ENCODE assay signal across 1 cellular context in the genomic region with DNA sequence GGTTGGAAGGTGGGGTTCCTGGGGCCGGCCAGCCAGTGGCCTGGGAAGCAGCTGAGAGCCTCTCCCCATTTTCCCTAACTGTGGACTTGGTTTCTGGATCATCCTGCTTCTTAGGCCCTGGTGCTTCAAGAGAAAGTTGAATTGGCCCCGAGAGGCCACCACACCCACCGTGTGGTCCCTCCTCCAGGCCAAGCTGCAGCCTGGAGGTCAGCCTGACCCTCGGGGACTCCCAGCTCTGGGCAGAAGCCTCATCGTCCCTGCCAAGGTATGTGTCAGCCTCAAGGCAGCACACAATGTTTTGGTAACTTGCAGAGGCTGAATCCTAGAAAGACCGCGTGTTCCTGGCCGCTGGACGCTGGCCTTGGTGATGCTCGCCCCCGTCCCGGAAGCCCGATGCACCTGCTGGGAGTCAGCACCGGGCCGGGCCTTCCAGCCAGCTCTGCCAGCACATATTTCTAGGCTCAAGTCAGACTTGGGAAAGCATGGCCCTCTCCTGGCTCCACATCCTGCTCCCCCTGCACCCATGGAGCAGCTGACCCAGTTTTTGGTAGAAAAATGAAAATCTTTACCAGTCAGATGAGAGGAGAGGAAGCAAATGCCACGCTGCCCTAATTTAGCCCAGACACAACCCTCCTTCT.
TF ChIP-seq lines count a peak whose summit lies in the region.

No MANE protein-coding gene starts in this region.

TF ChIP-seq in HepG2, 621 proteins besides CTCF, POLR2A, EP300 and RAD21 (continued from another document and continues in another):
- TF ChIP-seq, protein P1, sequence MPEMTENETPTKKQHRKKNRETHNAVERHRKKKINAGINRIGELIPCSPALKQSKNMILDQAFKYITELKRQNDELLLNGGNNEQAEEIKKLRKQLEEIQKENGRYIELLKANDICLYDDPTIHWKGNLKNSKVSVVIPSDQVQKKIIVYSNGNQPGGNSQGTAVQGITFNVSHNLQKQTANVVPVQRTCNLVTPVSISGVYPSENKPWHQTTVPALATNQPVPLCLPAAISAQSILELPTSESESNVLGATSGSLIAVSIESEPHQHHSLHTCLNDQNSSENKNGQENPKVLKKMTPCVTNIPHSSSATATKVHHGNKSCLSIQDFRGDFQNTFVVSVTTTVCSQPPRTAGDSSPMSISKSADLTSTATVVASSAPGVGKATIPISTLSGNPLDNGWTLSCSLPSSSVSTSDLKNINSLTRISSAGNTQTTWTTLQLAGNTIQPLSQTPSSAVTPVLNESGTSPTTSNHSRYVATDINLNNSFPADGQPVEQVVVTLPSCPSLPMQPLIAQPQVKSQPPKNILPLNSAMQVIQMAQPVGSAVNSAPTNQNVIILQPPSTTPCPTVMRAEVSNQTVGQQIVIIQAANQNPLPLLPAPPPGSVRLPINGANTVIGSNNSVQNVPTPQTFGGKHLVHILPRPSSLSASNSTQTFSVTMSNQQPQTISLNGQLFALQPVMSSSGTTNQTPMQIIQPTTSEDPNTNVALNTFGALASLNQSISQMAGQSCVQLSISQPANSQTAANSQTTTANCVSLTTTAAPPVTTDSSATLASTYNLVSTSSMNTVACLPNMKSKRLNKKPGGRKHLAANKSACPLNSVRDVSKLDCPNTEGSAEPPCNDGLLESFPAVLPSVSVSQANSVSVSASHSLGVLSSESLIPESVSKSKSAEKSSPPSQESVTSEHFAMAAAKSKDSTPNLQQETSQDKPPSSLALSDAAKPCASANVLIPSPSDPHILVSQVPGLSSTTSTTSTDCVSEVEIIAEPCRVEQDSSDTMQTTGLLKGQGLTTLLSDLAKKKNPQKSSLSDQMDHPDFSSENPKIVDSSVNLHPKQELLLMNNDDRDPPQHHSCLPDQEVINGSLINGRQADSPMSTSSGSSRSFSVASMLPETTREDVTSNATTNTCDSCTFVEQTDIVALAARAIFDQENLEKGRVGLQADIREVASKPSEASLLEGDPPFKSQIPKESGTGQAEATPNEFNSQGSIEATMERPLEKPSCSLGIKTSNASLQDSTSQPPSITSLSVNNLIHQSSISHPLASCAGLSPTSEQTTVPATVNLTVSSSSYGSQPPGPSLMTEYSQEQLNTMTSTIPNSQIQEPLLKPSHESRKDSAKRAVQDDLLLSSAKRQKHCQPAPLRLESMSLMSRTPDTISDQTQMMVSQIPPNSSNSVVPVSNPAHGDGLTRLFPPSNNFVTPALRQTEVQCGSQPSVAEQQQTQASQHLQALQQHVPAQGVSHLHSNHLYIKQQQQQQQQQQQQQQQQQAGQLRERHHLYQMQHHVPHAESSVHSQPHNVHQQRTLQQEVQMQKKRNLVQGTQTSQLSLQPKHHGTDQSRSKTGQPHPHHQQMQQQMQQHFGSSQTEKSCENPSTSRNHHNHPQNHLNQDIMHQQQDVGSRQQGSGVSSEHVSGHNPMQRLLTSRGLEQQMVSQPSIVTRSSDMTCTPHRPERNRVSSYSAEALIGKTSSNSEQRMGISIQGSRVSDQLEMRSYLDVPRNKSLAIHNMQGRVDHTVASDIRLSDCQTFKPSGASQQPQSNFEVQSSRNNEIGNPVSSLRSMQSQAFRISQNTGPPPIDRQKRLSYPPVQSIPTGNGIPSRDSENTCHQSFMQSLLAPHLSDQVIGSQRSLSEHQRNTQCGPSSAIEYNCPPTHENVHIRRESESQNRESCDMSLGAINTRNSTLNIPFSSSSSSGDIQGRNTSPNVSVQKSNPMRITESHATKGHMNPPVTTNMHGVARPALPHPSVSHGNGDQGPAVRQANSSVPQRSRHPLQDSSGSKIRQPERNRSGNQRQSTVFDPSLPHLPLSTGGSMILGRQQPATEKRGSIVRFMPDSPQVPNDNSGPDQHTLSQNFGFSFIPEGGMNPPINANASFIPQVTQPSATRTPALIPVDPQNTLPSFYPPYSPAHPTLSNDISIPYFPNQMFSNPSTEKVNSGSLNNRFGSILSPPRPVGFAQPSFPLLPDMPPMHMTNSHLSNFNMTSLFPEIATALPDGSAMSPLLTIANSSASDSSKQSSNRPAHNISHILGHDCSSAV (CRISPR knock-in tag; IDR thresholded peaks at IDR 0.05; ENCODE audit: borderline replicate concordance), result no peak
- TF ChIP-seq, protein P2, sequence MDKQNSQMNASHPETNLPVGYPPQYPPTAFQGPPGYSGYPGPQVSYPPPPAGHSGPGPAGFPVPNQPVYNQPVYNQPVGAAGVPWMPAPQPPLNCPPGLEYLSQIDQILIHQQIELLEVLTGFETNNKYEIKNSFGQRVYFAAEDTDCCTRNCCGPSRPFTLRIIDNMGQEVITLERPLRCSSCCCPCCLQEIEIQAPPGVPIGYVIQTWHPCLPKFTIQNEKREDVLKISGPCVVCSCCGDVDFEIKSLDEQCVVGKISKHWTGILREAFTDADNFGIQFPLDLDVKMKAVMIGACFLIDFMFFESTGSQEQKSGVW (CRISPR knock-in tag; IDR thresholded peaks at IDR 0.05; ENCODE audit: borderline replicate concordance), result no peak
- TF ChIP-seq TOE1 (CRISPR knock-in tag; IDR thresholded peaks at IDR 0.05), result peak; percentile 54; the same call in 1 of the 2 replicates
- TF ChIP-seq RAD51 (IDR thresholded peaks at IDR 0.05; ENCODE audit: borderline replicate concordance), result no peak
- TF ChIP-seq HES4 (CRISPR knock-in tag; IDR thresholded peaks at IDR 0.05; ENCODE audit: borderline replicate concordance), result no peak
- no peak for TF ChIP-seq CHD4 (IDR thresholded peaks at IDR 0.05; ENCODE audit: borderline replicate concordance, low read length)
- 0 out of 2 replicates have a peak, but pooled peaks have one; percentile 18 for TF ChIP-seq NFE2 (CRISPR knock-in tag; IDR thresholded peaks at IDR 0.05)
- peak; percentile 47; the same call in 1 of the 2 replicates for TF ChIP-seq ZNF317 (CRISPR knock-in tag; IDR thresholded peaks at IDR 0.05)
- no peak; the same call in 1 of the 2 replicates for TF ChIP-seq ZSCAN31 (CRISPR knock-in tag; IDR thresholded peaks at IDR 0.05; ENCODE audit: low read depth)
- TF ChIP-seq, protein P3, sequence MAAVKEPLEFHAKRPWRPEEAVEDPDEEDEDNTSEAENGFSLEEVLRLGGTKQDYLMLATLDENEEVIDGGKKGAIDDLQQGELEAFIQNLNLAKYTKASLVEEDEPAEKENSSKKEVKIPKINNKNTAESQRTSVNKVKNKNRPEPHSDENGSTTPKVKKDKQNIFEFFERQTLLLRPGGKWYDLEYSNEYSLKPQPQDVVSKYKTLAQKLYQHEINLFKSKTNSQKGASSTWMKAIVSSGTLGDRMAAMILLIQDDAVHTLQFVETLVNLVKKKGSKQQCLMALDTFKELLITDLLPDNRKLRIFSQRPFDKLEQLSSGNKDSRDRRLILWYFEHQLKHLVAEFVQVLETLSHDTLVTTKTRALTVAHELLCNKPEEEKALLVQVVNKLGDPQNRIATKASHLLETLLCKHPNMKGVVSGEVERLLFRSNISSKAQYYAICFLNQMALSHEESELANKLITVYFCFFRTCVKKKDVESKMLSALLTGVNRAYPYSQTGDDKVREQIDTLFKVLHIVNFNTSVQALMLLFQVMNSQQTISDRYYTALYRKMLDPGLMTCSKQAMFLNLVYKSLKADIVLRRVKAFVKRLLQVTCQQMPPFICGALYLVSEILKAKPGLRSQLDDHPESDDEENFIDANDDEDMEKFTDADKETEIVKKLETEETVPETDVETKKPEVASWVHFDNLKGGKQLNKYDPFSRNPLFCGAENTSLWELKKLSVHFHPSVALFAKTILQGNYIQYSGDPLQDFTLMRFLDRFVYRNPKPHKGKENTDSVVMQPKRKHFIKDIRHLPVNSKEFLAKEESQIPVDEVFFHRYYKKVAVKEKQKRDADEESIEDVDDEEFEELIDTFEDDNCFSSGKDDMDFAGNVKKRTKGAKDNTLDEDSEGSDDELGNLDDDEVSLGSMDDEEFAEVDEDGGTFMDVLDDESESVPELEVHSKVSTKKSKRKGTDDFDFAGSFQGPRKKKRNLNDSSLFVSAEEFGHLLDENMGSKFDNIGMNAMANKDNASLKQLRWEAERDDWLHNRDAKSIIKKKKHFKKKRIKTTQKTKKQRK (IDR thresholded peaks at IDR 0.05; ENCODE audit: low read length), result no peak
- TF ChIP-seq ZFP1 (CRISPR knock-in tag; IDR thresholded peaks at IDR 0.05), result 0 out of 2 replicates have a peak, but pooled peaks have one; percentile 32
- TF ChIP-seq, protein P4, sequence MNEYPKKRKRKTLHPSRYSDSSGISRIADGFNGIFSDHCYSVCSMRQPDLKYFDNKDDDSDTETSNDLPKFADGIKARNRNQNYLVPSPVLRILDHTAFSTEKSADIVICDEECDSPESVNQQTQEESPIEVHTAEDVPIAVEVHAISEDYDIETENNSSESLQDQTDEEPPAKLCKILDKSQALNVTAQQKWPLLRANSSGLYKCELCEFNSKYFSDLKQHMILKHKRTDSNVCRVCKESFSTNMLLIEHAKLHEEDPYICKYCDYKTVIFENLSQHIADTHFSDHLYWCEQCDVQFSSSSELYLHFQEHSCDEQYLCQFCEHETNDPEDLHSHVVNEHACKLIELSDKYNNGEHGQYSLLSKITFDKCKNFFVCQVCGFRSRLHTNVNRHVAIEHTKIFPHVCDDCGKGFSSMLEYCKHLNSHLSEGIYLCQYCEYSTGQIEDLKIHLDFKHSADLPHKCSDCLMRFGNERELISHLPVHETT (CRISPR knock-in tag; conservative IDR thresholded peaks at IDR 0.05), result no peak
- no peak for TF ChIP-seq CC2D1A (CRISPR knock-in tag; IDR thresholded peaks at IDR 0.05)
- TF ChIP-seq ATAD3A (CRISPR knock-in tag; IDR thresholded peaks at IDR 0.05), result no peak
- TF ChIP-seq, protein P5, sequence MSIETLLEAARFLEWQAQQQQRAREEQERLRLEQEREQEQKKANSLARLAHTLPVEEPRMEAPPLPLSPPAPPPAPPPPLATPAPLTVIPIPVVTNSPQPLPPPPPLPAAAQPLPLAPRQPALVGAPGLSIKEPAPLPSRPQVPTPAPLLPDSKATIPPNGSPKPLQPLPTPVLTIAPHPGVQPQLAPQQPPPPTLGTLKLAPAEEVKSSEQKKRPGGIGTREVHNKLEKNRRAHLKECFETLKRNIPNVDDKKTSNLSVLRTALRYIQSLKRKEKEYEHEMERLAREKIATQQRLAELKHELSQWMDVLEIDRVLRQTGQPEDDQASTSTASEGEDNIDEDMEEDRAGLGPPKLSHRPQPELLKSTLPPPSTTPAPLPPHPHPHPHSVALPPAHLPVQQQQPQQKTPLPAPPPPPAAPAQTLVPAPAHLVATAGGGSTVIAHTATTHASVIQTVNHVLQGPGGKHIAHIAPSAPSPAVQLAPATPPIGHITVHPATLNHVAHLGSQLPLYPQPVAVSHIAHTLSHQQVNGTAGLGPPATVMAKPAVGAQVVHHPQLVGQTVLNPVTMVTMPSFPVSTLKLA (IDR thresholded peaks at IDR 0.05), result no peak
- no peak for TF ChIP-seq MAF1 (CRISPR knock-in tag; IDR thresholded peaks at IDR 0.05; ENCODE audit: borderline replicate concordance)
- TF ChIP-seq ARHGAP35 (CRISPR knock-in tag; IDR thresholded peaks at IDR 0.05; ENCODE audit: borderline replicate concordance), result no peak
- TF ChIP-seq ZNF879 (CRISPR knock-in tag; IDR thresholded peaks at IDR 0.05), result no peak
- TF ChIP-seq ZNF670 (CRISPR knock-in tag; IDR thresholded peaks at IDR 0.05; ENCODE audit: borderline replicate concordance), result no peak
- no peak for TF ChIP-seq GPN1 (CRISPR knock-in tag; IDR thresholded peaks at IDR 0.05; ENCODE audit: borderline replicate concordance)
- peak; percentile 33; the same call in 1 of the 2 replicates for TF ChIP-seq NCOA2 (CRISPR knock-in tag; IDR thresholded peaks at IDR 0.05)
- TF ChIP-seq, protein P6, sequence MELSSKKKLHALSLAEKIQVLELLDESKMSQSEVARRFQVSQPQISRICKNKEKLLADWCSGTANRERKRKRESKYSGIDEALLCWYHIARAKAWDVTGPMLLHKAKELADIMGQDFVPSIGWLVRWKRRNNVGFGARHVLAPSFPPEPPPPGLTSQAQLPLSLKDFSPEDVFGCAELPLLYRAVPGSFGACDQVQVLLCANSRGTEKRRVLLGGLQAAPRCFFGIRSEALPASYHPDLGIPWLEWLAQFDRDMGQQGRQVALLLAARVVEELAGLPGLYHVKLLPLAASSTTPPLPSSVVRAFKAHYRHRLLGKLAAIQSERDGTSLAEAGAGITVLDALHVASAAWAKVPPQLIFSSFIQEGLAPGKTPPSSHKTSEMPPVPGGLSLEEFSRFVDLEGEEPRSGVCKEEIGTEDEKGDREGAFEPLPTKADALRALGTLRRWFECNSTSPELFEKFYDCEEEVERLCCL (CRISPR knock-in tag; IDR thresholded peaks at IDR 0.05; ENCODE audit: borderline replicate concordance), result no peak
- peak; percentile 55; the same call in 1 of the 2 replicates for TF ChIP-seq ELF3 (CRISPR knock-in tag; IDR thresholded peaks at IDR 0.05)
- TF ChIP-seq, protein P7, sequence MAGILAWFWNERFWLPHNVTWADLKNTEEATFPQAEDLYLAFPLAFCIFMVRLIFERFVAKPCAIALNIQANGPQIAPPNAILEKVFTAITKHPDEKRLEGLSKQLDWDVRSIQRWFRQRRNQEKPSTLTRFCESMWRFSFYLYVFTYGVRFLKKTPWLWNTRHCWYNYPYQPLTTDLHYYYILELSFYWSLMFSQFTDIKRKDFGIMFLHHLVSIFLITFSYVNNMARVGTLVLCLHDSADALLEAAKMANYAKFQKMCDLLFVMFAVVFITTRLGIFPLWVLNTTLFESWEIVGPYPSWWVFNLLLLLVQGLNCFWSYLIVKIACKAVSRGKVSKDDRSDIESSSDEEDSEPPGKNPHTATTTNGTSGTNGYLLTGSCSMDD (CRISPR knock-in tag; IDR thresholded peaks at IDR 0.05), result no peak
- TF ChIP-seq, protein P8, sequence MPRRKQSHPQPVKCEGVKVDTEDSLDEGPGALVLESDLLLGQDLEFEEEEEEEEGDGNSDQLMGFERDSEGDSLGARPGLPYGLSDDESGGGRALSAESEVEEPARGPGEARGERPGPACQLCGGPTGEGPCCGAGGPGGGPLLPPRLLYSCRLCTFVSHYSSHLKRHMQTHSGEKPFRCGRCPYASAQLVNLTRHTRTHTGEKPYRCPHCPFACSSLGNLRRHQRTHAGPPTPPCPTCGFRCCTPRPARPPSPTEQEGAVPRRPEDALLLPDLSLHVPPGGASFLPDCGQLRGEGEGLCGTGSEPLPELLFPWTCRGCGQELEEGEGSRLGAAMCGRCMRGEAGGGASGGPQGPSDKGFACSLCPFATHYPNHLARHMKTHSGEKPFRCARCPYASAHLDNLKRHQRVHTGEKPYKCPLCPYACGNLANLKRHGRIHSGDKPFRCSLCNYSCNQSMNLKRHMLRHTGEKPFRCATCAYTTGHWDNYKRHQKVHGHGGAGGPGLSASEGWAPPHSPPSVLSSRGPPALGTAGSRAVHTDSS (CRISPR knock-in tag; conservative IDR thresholded peaks at IDR 0.05), result no peak
- TF ChIP-seq, protein P9, sequence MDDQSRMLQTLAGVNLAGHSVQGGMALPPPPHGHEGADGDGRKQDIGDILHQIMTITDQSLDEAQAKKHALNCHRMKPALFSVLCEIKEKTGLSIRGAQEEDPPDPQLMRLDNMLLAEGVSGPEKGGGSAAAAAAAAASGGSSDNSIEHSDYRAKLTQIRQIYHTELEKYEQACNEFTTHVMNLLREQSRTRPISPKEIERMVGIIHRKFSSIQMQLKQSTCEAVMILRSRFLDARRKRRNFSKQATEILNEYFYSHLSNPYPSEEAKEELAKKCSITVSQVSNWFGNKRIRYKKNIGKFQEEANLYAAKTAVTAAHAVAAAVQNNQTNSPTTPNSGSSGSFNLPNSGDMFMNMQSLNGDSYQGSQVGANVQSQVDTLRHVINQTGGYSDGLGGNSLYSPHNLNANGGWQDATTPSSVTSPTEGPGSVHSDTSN (CRISPR knock-in tag; IDR thresholded peaks at IDR 0.05; ENCODE audit: borderline replicate concordance), result no peak
- TF ChIP-seq, protein P10, sequence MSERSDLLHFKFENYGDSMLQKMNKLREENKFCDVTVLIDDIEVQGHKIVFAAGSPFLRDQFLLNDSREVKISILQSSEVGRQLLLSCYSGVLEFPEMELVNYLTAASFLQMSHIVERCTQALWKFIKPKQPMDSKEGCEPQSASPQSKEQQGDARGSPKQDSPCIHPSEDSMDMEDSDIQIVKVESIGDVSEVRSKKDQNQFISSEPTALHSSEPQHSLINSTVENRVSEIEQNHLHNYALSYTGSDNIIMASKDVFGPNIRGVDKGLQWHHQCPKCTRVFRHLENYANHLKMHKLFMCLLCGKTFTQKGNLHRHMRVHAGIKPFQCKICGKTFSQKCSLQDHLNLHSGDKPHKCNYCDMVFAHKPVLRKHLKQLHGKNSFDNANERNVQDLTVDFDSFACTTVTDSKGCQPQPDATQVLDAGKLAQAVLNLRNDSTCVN (CRISPR knock-in tag; IDR thresholded peaks at IDR 0.05; ENCODE audit: borderline replicate concordance), result no peak
- no peak for TF ChIP-seq ZNF790 (CRISPR knock-in tag; IDR thresholded peaks at IDR 0.05; ENCODE audit: borderline replicate concordance)
- TF ChIP-seq ZFP41 (CRISPR knock-in tag; IDR thresholded peaks at IDR 0.05; ENCODE audit: borderline replicate concordance), result peak; percentile 66; the same call in 1 of the 2 replicates
